In genomic region chr11:116136987-116137674, GRCh38 we compare ENCODE assay signal across 17 cellular contexts.
"Had no signal": no experiment of that assay in that cellular context is flagged by ENCODE, and none has a peak within 500 bp of the region (broad histone marks: within the 10 kb centered on the region; RNA-seq: fewer than 3 reads in every experiment).

No MANE protein-coding gene starts in this region.

- H3K27ac ChIP-seq: foreskin keratinocyte, pancreas, prostate gland, spleen, tibial artery, upper lobe of right lung had no signal

- H3K9me3 Mint-ChIP-seq: dendritic cell treated with granulocyte-macrophage colony-stimulating factor and Interleukin-4, amounts not matched to agents 40 ng/mL and 50 ng/mL, for 4 days; stimulated activated naive CD8-positive, alpha-beta T cell treated with anti-CD3 and anti-CD28 coated beads, Interleukin-15, Interleukin-2, amounts not matched to agents 100 ng/mL and 50 ng/mL, for 24 hours had no signal

- H3K4me3 Mint-ChIP-seq: dendritic cell treated with granulocyte-macrophage colony-stimulating factor and Interleukin-4, amounts not matched to agents 40 ng/mL and 50 ng/mL, for 4 days; effector memory CD8-positive, alpha-beta T cell; immature natural killer cell; naive thymus-derived CD8-positive, alpha-beta T cell; stimulated activated memory B cell treated with anti-CD40 and anti-IgM and Interleukin-4, amounts not matched to agents 10 μg/mL and 1 μg/mL and 100 μg/mL, for 72 hours; stimulated activated naive CD8-positive, alpha-beta T cell treated with anti-CD3 and anti-CD28 coated beads, Interleukin-15, Interleukin-2, amounts not matched to agents 100 ng/mL and 50 ng/mL, for 24 hours had no signal

- ATAC-seq: effector memory CD8-positive, alpha-beta T cell; foreskin keratinocyte; naive thymus-derived CD8-positive, alpha-beta T cell; pancreas; sciatic nerve; stimulated activated memory B cell treated with anti-CD40 and anti-IgM and Interleukin-4, amounts not matched to agents 10 μg/mL and 1 μg/mL and 100 μg/mL, for 72 hours; upper lobe of right lung had no signal

- DNase-seq: cerebellar nuclear complex; effector memory CD8-positive, alpha-beta T cell; foreskin keratinocyte; immature natural killer cell; naive thymus-derived CD8-positive, alpha-beta T cell; pancreas; spleen; stimulated activated CD4-positive, alpha-beta T cell treated with anti-CD3 and anti-CD28 coated beads, Interleukin-15, amount 100 ng/mL, for 24 hours; stimulated activated CD4-positive, alpha-beta T cell treated with anti-CD3 and anti-CD28 coated beads, Interleukin-1b, Interleukin-23, amount 100 ng/mL, for 48 hours; stimulated activated CD4-positive, alpha-beta T cell treated with anti-CD3 and anti-CD28 coated beads, Interleukin-4, amount 100 ng/mL, for 24 hours; tibial artery; upper lobe of right lung had no signal

- H3K27ac Mint-ChIP-seq: dendritic cell treated with granulocyte-macrophage colony-stimulating factor and Interleukin-4, amounts not matched to agents 40 ng/mL and 50 ng/mL, for 4 days; effector memory CD8-positive, alpha-beta T cell; immature natural killer cell; naive thymus-derived CD8-positive, alpha-beta T cell; stimulated activated memory B cell treated with anti-CD40 and anti-IgM and Interleukin-4, amounts not matched to agents 10 μg/mL and 1 μg/mL and 100 μg/mL, for 72 hours; stimulated activated naive CD8-positive, alpha-beta T cell treated with anti-CD3 and anti-CD28 coated beads, Interleukin-15, Interleukin-2, amounts not matched to agents 100 ng/mL and 50 ng/mL, for 24 hours had no signal

- H3K4me3 ChIP-seq: pancreas, prostate gland, spleen, tibial artery, upper lobe of right lung had no signal

- H3K9me3 ChIP-seq: pancreas, prostate gland, spleen, tibial artery, upper lobe of right lung had no signal

- H3K36me3 ChIP-seq: pancreas, prostate gland, spleen, tibial artery, upper lobe of right lung had no signal

- H3K36me3 Mint-ChIP-seq: immature natural killer cell; naive thymus-derived CD8-positive, alpha-beta T cell; stimulated activated memory B cell treated with anti-CD40 and anti-IgM and Interleukin-4, amounts not matched to agents 10 μg/mL and 1 μg/mL and 100 μg/mL, for 72 hours had no signal

- H3K4me1 Mint-ChIP-seq: immature natural killer cell; naive thymus-derived CD8-positive, alpha-beta T cell; stimulated activated memory B cell treated with anti-CD40 and anti-IgM and Interleukin-4, amounts not matched to agents 10 μg/mL and 1 μg/mL and 100 μg/mL, for 72 hours had no signal

- H3K4me1 ChIP-seq: foreskin keratinocyte, pancreas, prostate gland, tibial artery had no signal

- H3K27me3 ChIP-seq: foreskin keratinocyte, tibial artery, upper lobe of right lung had no signal
